Comparison of ENCODE assay signal across 24 cellular contexts in the genomic region with DNA sequence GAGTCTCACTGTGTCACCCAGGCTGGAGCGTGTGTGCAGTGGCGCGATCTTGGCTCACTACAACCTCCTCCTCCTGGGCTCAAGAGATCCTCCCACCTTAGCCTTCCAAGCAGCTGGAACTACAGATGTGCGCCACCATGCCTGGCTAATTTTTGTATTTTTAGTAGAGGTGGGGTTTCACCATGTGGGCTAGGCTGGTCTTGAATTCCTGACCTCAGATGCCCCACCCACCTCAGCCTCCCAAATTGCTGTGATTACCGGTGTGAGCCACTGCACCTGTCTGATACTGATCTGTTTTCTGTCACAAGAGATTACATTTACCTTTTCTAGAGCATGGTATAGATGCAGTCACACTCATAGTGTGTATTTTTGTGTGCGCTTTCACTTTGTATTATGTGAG. TPM values are rescaled to one million over a fixed set of nuclear protein-coding genes. Genes with fewer than 3 reads are reported as not detected.
A peak's percentile ranks its signal among the peaks of the same experiment; 100 is the strongest.
DNase-seq lines count a peak whose midpoint lies in the region; ATAC-seq and TF ChIP-seq lines count a peak whose summit lies in the region.
"Had no signal": no experiment of that assay in that cellular context is flagged by ENCODE, and none has a peak within 500 bp of the region (broad histone marks: within the 10 kb centered on the region; RNA-seq: fewer than 3 reads in every experiment).

No MANE protein-coding gene starts in this region.

- no peak overlapping the region for H3K27ac ChIP-seq in endodermal cell (ENCODE audit: low read depth, low read length)

- H3K9me3 Mint-ChIP-seq in activated CD4-positive, alpha-beta memory T cell treated with anti-CD3 and anti-CD28 coated beads for 36 hours: no peaks in the 10 kb centered on the region
- H3K9me3 Mint-ChIP-seq in activated CD4-positive, alpha-beta memory T cell treated with anti-CD3 and anti-CD28 coated beads, Interleukin-2, amount 10 ng/mL, durations not matched to agents 7 days and 5 days: no peaks in the 10 kb centered on the region
- H3K9me3 Mint-ChIP-seq in WTC11 (no peaks in the 10 kb centered on the region), endodermal cell (no peaks in the 10 kb centered on the region), nephron progenitor cell (no peaks in the 10 kb centered on the region)

- peaks cover 65% of the 10 kb centered on the region for H3K36me3 ChIP-seq in endodermal cell (ENCODE audit: control insufficient read depth, insufficient read depth, low read length)

- ATAC-seq in WTC11 (no peak), HG03460 (IDR thresholded peaks at IDR 0.05; ENCODE audit: unreplicated experiment) (no peak)
- ATAC-seq: HepG2 had no signal

- H3K4me3 Mint-ChIP-seq in activated CD4-positive, alpha-beta memory T cell treated with anti-CD3 and anti-CD28 coated beads for 36 hours: no peak overlapping the region
- no peak overlapping the region for H3K4me3 Mint-ChIP-seq in activated CD4-positive, alpha-beta memory T cell treated with anti-CD3 and anti-CD28 coated beads, Interleukin-2, amount 10 ng/mL, durations not matched to agents 7 days and 5 days
- no peak overlapping the region for H3K4me3 Mint-ChIP-seq in WTC11
- no peak overlapping the region for H3K4me3 Mint-ChIP-seq in endodermal cell
- no peak overlapping the region for H3K4me3 Mint-ChIP-seq in nephron progenitor cell

- CTCF ChIA-PET in activated CD4-positive, alpha-beta memory T cell treated with anti-CD3 and anti-CD28 coated beads for 36 hours (lab: Charles Lee): interaction anchor here (1.9 kb wide), 1 partner anchor 11 kb away, joined by 9 read pairs; a partner anchor contains a TSS
- CTCF ChIA-PET in activated CD4-positive, alpha-beta memory T cell treated with anti-CD3 and anti-CD28 coated beads, Interleukin-2, amount 10 ng/mL, durations not matched to agents 7 days and 5 days (lab: Charles Lee): no interaction called here
- CTCF ChIA-PET in WTC11 (lab: Charles Lee): no interaction called here

- 85 to 97% methylated on average over 4 to 5 of the region's 6 CpGs for WGBS in endodermal cell (ENCODE audit: insufficient coverage in 1 of 2, insufficient read length in 1 of 2), 2 experiments

- peaks cover 7% of the 10 kb centered on the region for H3K9me3 ChIP-seq in endodermal cell (ENCODE audit: control insufficient read depth, low read length)

- peaks cover 21% of the 10 kb centered on the region for H3K36me3 Mint-ChIP-seq in activated CD4-positive, alpha-beta memory T cell treated with anti-CD3 and anti-CD28 coated beads for 36 hours
- H3K36me3 Mint-ChIP-seq in activated CD4-positive, alpha-beta memory T cell treated with anti-CD3 and anti-CD28 coated beads, Interleukin-2, amount 10 ng/mL, durations not matched to agents 7 days and 5 days (ENCODE audit: low read depth): peaks cover 25% of the 10 kb centered on the region
- H3K36me3 Mint-ChIP-seq in WTC11 (peaks cover 25% of the 10 kb centered on the region), endodermal cell (ENCODE audit: low read depth) (peaks cover 62% of the 10 kb centered on the region), nephron progenitor cell (ENCODE audit: low read depth) (peaks cover 42% of the 10 kb centered on the region)

- peak overlapping the region; percentile 18 for H3K27ac Mint-ChIP-seq in activated CD4-positive, alpha-beta memory T cell treated with anti-CD3 and anti-CD28 coated beads for 36 hours
- H3K27ac Mint-ChIP-seq in activated CD4-positive, alpha-beta memory T cell treated with anti-CD3 and anti-CD28 coated beads, Interleukin-2, amount 10 ng/mL, durations not matched to agents 7 days and 5 days: no peak overlapping the region
- H3K27ac Mint-ChIP-seq in WTC11: peak overlapping the region; percentile 65; the same call in 1 of the 2 replicates
- H3K27ac Mint-ChIP-seq in endodermal cell: no peak overlapping the region
- H3K27ac Mint-ChIP-seq in nephron progenitor cell: peak overlapping the region; percentile 33

- no peaks in the 10 kb centered on the region for H3K4me1 ChIP-seq in endodermal cell (ENCODE audit: control insufficient read depth, insufficient read depth, low read length)

- no peaks in the 10 kb centered on the region for H3K27me3 ChIP-seq in endodermal cell (ENCODE audit: control insufficient read depth, insufficient read depth, low read length, poor library complexity, severe bottlenecking)

- DNase-seq in activated CD4-positive, alpha-beta memory T cell treated with anti-CD3 and anti-CD28 coated beads for 36 hours: no peak
- no peak for DNase-seq in activated CD4-positive, alpha-beta memory T cell treated with anti-CD3 and anti-CD28 coated beads, Interleukin-2, amount 10 ng/mL, durations not matched to agents 7 days and 5 days
- DNase-seq in WTC11 (ENCODE audit: low spot score) (no peak), endodermal cell (peak; percentile 42), nephron progenitor cell (no peak), ecto neural progenitor cell (ENCODE audit: low spot score) (no peak), GM10266 (ENCODE audit: extremely low spot score) (no peak)
- DNase-seq: 8988T, ACHN, Calu3, DMS79 treated with DMSO at 0.1 percent for 48 hours, GF-D8, Kasumi-1, MV-4-11, NCI-H1105, NCI-H1436 treated with DMSO at 0.1 percent for 48 hours, NCI-H187 treated with DMSO at 0.1 percent for 48 hours, NCI-H446, NCI-H526, NCI-H82, RPMI8226, SHP77 had no signal

- no peak overlapping the region for H3K4me3 ChIP-seq in endodermal cell (ENCODE audit: low read length)

- H3K4me1 Mint-ChIP-seq in activated CD4-positive, alpha-beta memory T cell treated with anti-CD3 and anti-CD28 coated beads for 36 hours (ENCODE audit: low read depth): no peaks in the 10 kb centered on the region
- H3K4me1 Mint-ChIP-seq in activated CD4-positive, alpha-beta memory T cell treated with anti-CD3 and anti-CD28 coated beads, Interleukin-2, amount 10 ng/mL, durations not matched to agents 7 days and 5 days: peaks cover 15% of the 10 kb centered on the region
- H3K4me1 Mint-ChIP-seq in WTC11 (no peaks in the 10 kb centered on the region), endodermal cell (no peaks in the 10 kb centered on the region), nephron progenitor cell (peaks cover 6% of the 10 kb centered on the region)

- POLR2A ChIA-PET in activated CD4-positive, alpha-beta memory T cell treated with anti-CD3 and anti-CD28 coated beads for 36 hours (lab: Charles Lee): no interaction called here
- POLR2A ChIA-PET in activated CD4-positive, alpha-beta memory T cell treated with anti-CD3 and anti-CD28 coated beads, Interleukin-2, amount 10 ng/mL, durations not matched to agents 7 days and 5 days (lab: Charles Lee): interaction anchor here (1.6 kb wide), 1 partner anchor 11 kb away, joined by 8 read pairs; a partner anchor contains a TSS
- POLR2A ChIA-PET in WTC11 (lab: Charles Lee): no interaction called here

- TF ChIP-seq CTCF in WTC11 (IDR thresholded peaks at IDR 0.05) (no peak), endodermal cell (conservative IDR thresholded peaks at IDR 0.05) (no peak), nephron progenitor cell (IDR thresholded peaks at IDR 0.05) (no peak), GM10266 (IDR thresholded peaks at IDR 0.05; ENCODE audit: control insufficient read depth, insufficient read depth, low read depth, missing control alignments) (no peak)

- H3K27me3 Mint-ChIP-seq in activated CD4-positive, alpha-beta memory T cell treated with anti-CD3 and anti-CD28 coated beads for 36 hours: no peaks in the 10 kb centered on the region
- H3K27me3 Mint-ChIP-seq in activated CD4-positive, alpha-beta memory T cell treated with anti-CD3 and anti-CD28 coated beads, Interleukin-2, amount 10 ng/mL, durations not matched to agents 7 days and 5 days: no peaks in the 10 kb centered on the region
- no peaks in the 10 kb centered on the region for H3K27me3 Mint-ChIP-seq in WTC11 (ENCODE audit: low read depth)
- no peaks in the 10 kb centered on the region for H3K27me3 Mint-ChIP-seq in endodermal cell (ENCODE audit: insufficient read depth)
- no peaks in the 10 kb centered on the region for H3K27me3 Mint-ChIP-seq in nephron progenitor cell (ENCODE audit: low read depth, poor library complexity)

- H3K9ac ChIP-seq in endodermal cell (ENCODE audit: extremely low read depth, low read length, poor library complexity, severe bottlenecking): no peak overlapping the region

- intact Hi-C loops in activated CD4-positive, alpha-beta memory T cell treated with anti-CD3 and anti-CD28 coated beads for 36 hours (cut with micrococcal nuclease): no loop called here

TF ChIP-seq in WTC11, 78 proteins besides CTCF, POLR2A, EP300 and RAD21 (continues in another document):
- TF ChIP-seq, protein P1, sequence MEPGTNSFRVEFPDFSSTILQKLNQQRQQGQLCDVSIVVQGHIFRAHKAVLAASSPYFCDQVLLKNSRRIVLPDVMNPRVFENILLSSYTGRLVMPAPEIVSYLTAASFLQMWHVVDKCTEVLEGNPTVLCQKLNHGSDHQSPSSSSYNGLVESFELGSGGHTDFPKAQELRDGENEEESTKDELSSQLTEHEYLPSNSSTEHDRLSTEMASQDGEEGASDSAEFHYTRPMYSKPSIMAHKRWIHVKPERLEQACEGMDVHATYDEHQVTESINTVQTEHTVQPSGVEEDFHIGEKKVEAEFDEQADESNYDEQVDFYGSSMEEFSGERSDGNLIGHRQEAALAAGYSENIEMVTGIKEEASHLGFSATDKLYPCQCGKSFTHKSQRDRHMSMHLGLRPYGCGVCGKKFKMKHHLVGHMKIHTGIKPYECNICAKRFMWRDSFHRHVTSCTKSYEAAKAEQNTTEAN (CRISPR knock-in tag; IDR thresholded peaks at IDR 0.05): no peak
- TF ChIP-seq ZNF671 (CRISPR knock-in tag; IDR thresholded peaks at IDR 0.05): no peak

RNA-seq across cellular contexts. Expression of a gene that starts 11.6 kb away (rescaled TPM):
- total RNA-seq in activated CD4-positive, alpha-beta memory T cell treated with anti-CD3 and anti-CD28 coated beads for 36 hours: 10 to 100 TPM; 49.9 to 51.0 TPM
- 10 to 100 TPM; 70.4 to 72.1 TPM for total RNA-seq in activated CD4-positive, alpha-beta memory T cell treated with anti-CD3 and anti-CD28 coated beads, Interleukin-2, amount 10 ng/mL, durations not matched to agents 7 days and 5 days
- total RNA-seq in WTC11 (2021): 73.4 to 85.4 TPM (median 81.7 TPM) in 3 replicates
- total RNA-seq in endodermal cell: 100 to 1,000 TPM in 1 of 2 donors, 10 to 100 TPM in 1; 96.4 to 130 TPM
- polyA plus RNA-seq in endodermal cell (2013, experiment 1 of 2): 98.1 TPM
- 88.1 TPM for polyA plus RNA-seq in endodermal cell (2013, experiment 2 of 2)

RNA-seq across cellular contexts. Expression of a gene that starts 11.9 kb away (rescaled TPM):
- 1 to 10 TPM; 3.1 TPM for total RNA-seq in activated CD4-positive, alpha-beta memory T cell treated with anti-CD3 and anti-CD28 coated beads for 36 hours
- total RNA-seq in activated CD4-positive, alpha-beta memory T cell treated with anti-CD3 and anti-CD28 coated beads, Interleukin-2, amount 10 ng/mL, durations not matched to agents 7 days and 5 days: 1 to 10 TPM; 5.6 to 7.3 TPM
- 4.4 to 5.6 TPM (median 5.2 TPM) in 3 replicates for total RNA-seq in WTC11 (2021)
- total RNA-seq in endodermal cell: 1 to 10 TPM; 7.5 to 8.4 TPM
- 5.8 TPM for polyA plus RNA-seq in endodermal cell (2013, experiment 1 of 2)
- 4.7 TPM for polyA plus RNA-seq in endodermal cell (2013, experiment 2 of 2)

RNA-seq across cellular contexts. Expression of a gene that starts 35.1 kb away (rescaled TPM):
- total RNA-seq in activated CD4-positive, alpha-beta memory T cell treated with anti-CD3 and anti-CD28 coated beads for 36 hours: 10 to 100 TPM; 22.5 to 24.1 TPM
- 10 to 100 TPM; 34.6 to 35.5 TPM for total RNA-seq in activated CD4-positive, alpha-beta memory T cell treated with anti-CD3 and anti-CD28 coated beads, Interleukin-2, amount 10 ng/mL, durations not matched to agents 7 days and 5 days
- 29.8 to 35.0 TPM (median 32.2 TPM) in 3 replicates for total RNA-seq in WTC11 (2021)
- 10 to 100 TPM; 54.5 to 67.8 TPM for total RNA-seq in endodermal cell
- polyA plus RNA-seq in endodermal cell (2013, experiment 1 of 2): 22.4 TPM
- polyA plus RNA-seq in endodermal cell (2013, experiment 2 of 2): 22.5 TPM

Comparison
In these comparisons a context has a peak if more than half of its experiments do, and no peak if none do; other contexts are left out.
1. H3K27ac Mint-ChIP-seq: peak in activated CD4-positive, alpha-beta memory T cell treated with anti-CD3 and anti-CD28 coated beads for 36 hours (single experiment), WTC11 (single experiment) and nephron progenitor cell (single experiment); none in activated CD4-positive, alpha-beta memory T cell treated with anti-CD3 and anti-CD28 coated beads, Interleukin-2, amount 10 ng/mL, durations not matched to agents 7 days and 5 days (single experiment) and endodermal cell (single experiment).